ENCODE assay signal across 9 cellular contexts in genomic region chr18:13192970-13193369, GRCh38. TPM values are rescaled to one million over a fixed set of nuclear protein-coding genes. Genes with fewer than 3 reads are reported as not detected.
"Had no signal": no experiment of that assay in that cellular context is flagged by ENCODE, and none has a peak within 500 bp of the region (broad histone marks: within the 10 kb centered on the region; RNA-seq: fewer than 3 reads in every experiment).

No MANE protein-coding gene starts in this region.

- DNase-seq: GDM1, GF-D8 had no signal

- H3K4me3 ChIP-seq: GM12878 had no signal

- ATAC-seq: GM12878 had no signal

- FAIRE-seq: G401.6, GM12878, GM12891, GM12892, GM18507, GM19239 had no signal

RNA-seq across cellular contexts. Expression of gene LDLRAD4, which starts 25.6 kb away (rescaled TPM):
- total RNA-seq: G401 had no signal
